Comparison of ENCODE assay signal across 15 cellular contexts in genomic region chr14:74599946-74600345, GRCh38. TPM values are rescaled to one million over a fixed set of nuclear protein-coding genes. Genes with fewer than 3 reads are reported as not detected.
DNase-seq lines count a peak whose midpoint lies in the region; FAIRE-seq and TF ChIP-seq lines count a peak whose summit lies in the region.
"Had no signal": no experiment of that assay in that cellular context is flagged by ENCODE, and none has a peak within 500 bp of the region (broad histone marks: within the 10 kb centered on the region; RNA-seq: fewer than 3 reads in every experiment).

No MANE protein-coding gene starts in this region.

- CTCF ChIA-PET in H1 (lab: Charles Lee; ENCODE audit: partially characterized antibody): interaction anchor here (0.5 to 20.0 kb wide), 6 partner anchors 10 to 1026 kb away, joined by 3 to 176 read pairs (median 4); partner anchors contain the start of genes LTBP2 and YLPM1

- no peak overlapping the region for H2BK20ac ChIP-seq in H1 (ENCODE audit: low read length)

- H3K9me3 ChIP-seq in H1 (ENCODE audit: insufficient read depth in 2 of 2, low read depth in 1 of 2, low read length in 1 of 2) (no peaks in the 10 kb centered on the region), mesenchymal stem cell (ENCODE audit: control insufficient read depth, low read length) (no peaks in the 10 kb centered on the region)
- H3K9me3 ChIP-seq: colonic mucosa had no signal

- no peak overlapping the region for H3K14ac ChIP-seq in H1 (ENCODE audit: insufficient read length)
- peak overlapping the region in 1 of 2 experiments; percentile 87 for H3K14ac ChIP-seq in mesenchymal stem cell (ENCODE audit: low read length in 2 of 2)

- no peak overlapping the region for H3K56ac ChIP-seq in H1 (replicated peaks; ENCODE audit: insufficient read length, low read depth, low read length)

- FAIRE-seq in H1 (lab: Jason Lieb, UNC): no peak
- FAIRE-seq: islet of Langerhans had no signal

- no peaks in the 10 kb centered on the region for H3K79me2 ChIP-seq in H1 (ENCODE audit: control insufficient read depth in 1 of 2, insufficient read depth in 2 of 2, low read length in 2 of 2)

- H3K4ac ChIP-seq in H1 (replicated peaks; ENCODE audit: insufficient read length, low read depth, low read length): no peak overlapping the region
- H3K4ac ChIP-seq in mesenchymal stem cell (ENCODE audit: low read depth in 1 of 2, low read length in 2 of 2): peak overlapping the region; percentile 52 to 65

- no peak overlapping the region for H3K18ac ChIP-seq in H1 (ENCODE audit: extremely low read depth, low read length)
- peak overlapping the region; percentile 50 to 90 for H3K18ac ChIP-seq in mesenchymal stem cell (ENCODE audit: low read depth in 1 of 2, low read length in 2 of 2)

- no peak overlapping the region for H2BK5ac ChIP-seq in H1 (ENCODE audit: low read depth, low read length)
- no peak overlapping the region for H2BK5ac ChIP-seq in mesenchymal stem cell (ENCODE audit: low read depth, low read length, poor library complexity, severe bottlenecking)

- H2AFZ ChIP-seq in H1 (ENCODE audit: low read length) (no peak overlapping the region), mesenchymal stem cell (ENCODE audit: low read depth, low read length) (peak overlapping the region; percentile 62)

- TF ChIP-seq POLR2A in H1 (IDR thresholded peaks at IDR 0.05; ENCODE audit: control extremely low read depth in 1 of 2, low read depth in 2 of 2, low read length in 2 of 2): no peak

- H4K8ac ChIP-seq in H1 (ENCODE audit: extremely low read depth, insufficient read depth, low read length) (peak overlapping the region; percentile 57; the same call in 1 of the 2 replicates), mesenchymal stem cell (ENCODE audit: low read length) (peak overlapping the region; percentile 86)

- H3K27ac ChIP-seq in H1 (ENCODE audit: low read depth, low read length) (no peak overlapping the region), mesenchymal stem cell (ENCODE audit: low read length, poor library complexity, severe bottlenecking) (no peak overlapping the region), skin epidermis (peak overlapping the region in 17 of 21 experiments; percentile 4 to 80 (median 47)), brain microvascular endothelial cell (no peak overlapping the region)
- H3K27ac ChIP-seq: colonic mucosa had no signal

- H2BK120ac ChIP-seq in H1 (replicated peaks; ENCODE audit: low read depth, low read length) (no peak overlapping the region), mesenchymal stem cell (ENCODE audit: low read depth, low read length) (peak overlapping the region; percentile 90)

- H3K79me1 ChIP-seq in H1 (ENCODE audit: low read depth, low read length) (no peaks in the 10 kb centered on the region), mesenchymal stem cell (replicated peaks; ENCODE audit: low read length, poor library complexity, severe bottlenecking) (peaks cover 15% of the 10 kb centered on the region)

- H4K91ac ChIP-seq in H1 (replicated peaks; ENCODE audit: insufficient read length, low read length) (no peak overlapping the region), mesenchymal stem cell (ENCODE audit: low read length) (peak overlapping the region; percentile 66)

- peak; percentile 77 for DNase-seq in LHCN-M2 (ENCODE audit: low read depth)
- no peak for DNase-seq in H1 (ENCODE audit: low read depth in 1 of 2, low spot score in 2 of 2)
- DNase-seq in mesenchymal stem cell: no peak
- DNase-seq in NCI-H1436 treated with DMSO at 0.1 percent for 48 hours (lab: John Stamatoyannopoulos, UW): no peak
- DNase-seq in brain microvascular endothelial cell: no peak
- DNase-seq in NCI-H1105 (lab: John Stamatoyannopoulos, UW): no peak
- DNase-seq in germinal center (ENCODE audit: low spot score): no peak
- DNase-seq: activated CD8-positive, alpha-beta memory T cell treated with anti-CD3 and anti-CD28 coated beads for 24 hours; activated effector memory CD4-positive, alpha-beta T cell treated with Interleukin-2 at 50 U/mL for 16 hours; colonic mucosa; NCI-H2107; NCI-H748 treated with DMSO at 0.1 percent for 48 hours; SW 1271 had no signal

- no peaks in the 10 kb centered on the region for H3K27me3 ChIP-seq in H1 (replicated peaks in 1 of 4; ENCODE audit: control insufficient read depth in 3 of 4, extremely low read depth in 1 of 4, insufficient read depth in 3 of 4, low read length in 3 of 4)
- H3K27me3 ChIP-seq in mesenchymal stem cell (ENCODE audit: control insufficient read depth in 1 of 2, insufficient read depth in 1 of 2, low read length in 2 of 2): no peaks in the 10 kb centered on the region
- H3K27me3 ChIP-seq in brain microvascular endothelial cell (replicated peaks): no peaks in the 10 kb centered on the region
- H3K27me3 ChIP-seq: colonic mucosa had no signal

- no peak for TF ChIP-seq EP300 in H1 (IDR thresholded peaks at IDR 0.05; ENCODE audit: borderline replicate concordance in 1 of 2, low read depth in 2 of 2, low read length in 2 of 2)

- H3K4me1 ChIP-seq in H1 (replicated peaks in 1 of 4; ENCODE audit: control insufficient read depth in 3 of 4, insufficient read depth in 4 of 4, low read length in 3 of 4) (no peaks in the 10 kb centered on the region; a peak in 1 of 7 replicates), mesenchymal stem cell (ENCODE audit: control insufficient read depth, insufficient read depth, low read depth, low read length) (peaks cover 17% of the 10 kb centered on the region)
- H3K4me1 ChIP-seq: colonic mucosa had no signal

- H2BK15ac ChIP-seq in H1 (ENCODE audit: low read length) (no peak overlapping the region), mesenchymal stem cell (ENCODE audit: low read depth, poor library complexity, severe bottlenecking) (peak overlapping the region; percentile 26)

- TF ChIP-seq CTCF in H1 (IDR thresholded peaks at IDR 0.05; ENCODE audit: control extremely low read depth in 1 of 3, insufficient read depth in 1 of 3, low read depth in 1 of 3, low read length in 3 of 3): no peak
- no peak for TF ChIP-seq CTCF in brain microvascular endothelial cell (IDR thresholded peaks at IDR 0.05; ENCODE audit: low read depth, low read length, missing control alignments)

- no peak overlapping the region for H2AK5ac ChIP-seq in H1 (ENCODE audit: low read depth, low read length)
- no peak overlapping the region for H2AK5ac ChIP-seq in mesenchymal stem cell (ENCODE audit: low read length, severe bottlenecking)

- no peak for TF ChIP-seq RAD21 in H1 (IDR thresholded peaks at IDR 0.05 in 1 of 2, conservative IDR thresholded peaks at IDR 0.05 in 1 of 2; ENCODE audit: low read depth in 2 of 2, low read length in 2 of 2)

- H3K36me3 ChIP-seq in H1 (ENCODE audit: control insufficient read depth in 2 of 4, insufficient read depth in 4 of 4, low read length in 3 of 4) (no peaks in the 10 kb centered on the region), mesenchymal stem cell (ENCODE audit: control insufficient read depth in 1 of 2, insufficient read depth in 2 of 2, low read depth in 1 of 2, low read length in 2 of 2) (peaks cover 43 to 75% of the 10 kb centered on the region in 2 experiments), brain microvascular endothelial cell (replicated peaks) (peaks cover 28% of the 10 kb centered on the region)
- H3K36me3 ChIP-seq: colonic mucosa had no signal

- peak overlapping the region; percentile 17; the same call in 1 of the 2 replicates for H2BK12ac ChIP-seq in H1 (ENCODE audit: low read depth, low read length)
- H2BK12ac ChIP-seq in mesenchymal stem cell (ENCODE audit: low read length in 2 of 2): peak overlapping the region; percentile 93 to 95

- no peak overlapping the region for H4K5ac ChIP-seq in H1 (ENCODE audit: insufficient read length, low read depth, low read length)

- no peaks in the 10 kb centered on the region for H4K20me1 ChIP-seq in H1 (replicated peaks in 1 of 2; ENCODE audit: control insufficient read depth in 1 of 2, insufficient read depth in 2 of 2, low read length in 2 of 2)

- H3K23me2 ChIP-seq in H1 (ENCODE audit: low read depth, low read length): no peaks in the 10 kb centered on the region

- H3K4me2 ChIP-seq in H1 (ENCODE audit: insufficient read depth in 1 of 2, low read depth in 2 of 2, low read length in 2 of 2) (no peak overlapping the region), mesenchymal stem cell (ENCODE audit: low read length, poor library complexity, severe bottlenecking) (no peak overlapping the region)

- H3K23ac ChIP-seq in H1 (ENCODE audit: insufficient read length): no peak overlapping the region
- H3K23ac ChIP-seq in mesenchymal stem cell (ENCODE audit: low read length in 2 of 2): no peak overlapping the region

- 95% methylated on average over 6 of the region's 8 CpGs; no CpG with 5 or more reads in 1 of the 2 experiments for WGBS in H1 (ENCODE audit: extremely low coverage in 1 of 2, insufficient coverage in 1 of 2, insufficient read length in 1 of 2, insufficient replicate concordance in 2 of 2, low coverage in 1 of 2, low lambda C conversion rate in 2 of 2, missing lambda C conversion rate in 1 of 2), 2 experiments
- 96% methylated on average over 8 of the region's 8 CpGs for WGBS in mesenchymal stem cell

- POLR2A ChIA-PET in H1 (lab: Charles Lee; ENCODE audit: partially characterized antibody): interaction anchor here (1.0 kb wide), 1 partner anchor 9 kb away, joined by 3 read pairs; no protein-coding TSS in a partner anchor

- no peak overlapping the region for H3K4me3 ChIP-seq in H1 (ENCODE audit: extremely low read depth in 1 of 4, insufficient read depth in 2 of 4, low read depth in 3 of 4, low read length in 4 of 4)
- no peak overlapping the region for H3K4me3 ChIP-seq in mesenchymal stem cell (ENCODE audit: insufficient read depth in 1 of 2, low read depth in 1 of 2, low read length in 2 of 2)
- no peak overlapping the region for H3K4me3 ChIP-seq in skin epidermis
- no peak overlapping the region for H3K4me3 ChIP-seq in brain microvascular endothelial cell (ENCODE audit: low read depth, low read length)
- H3K4me3 ChIP-seq: colonic mucosa had no signal

- H3K9ac ChIP-seq in H1 (replicated peaks in 1 of 4; ENCODE audit: extremely low read depth in 1 of 4, low read depth in 3 of 4, low read length in 3 of 4): no peak overlapping the region
- peak overlapping the region; percentile 54 for H3K9ac ChIP-seq in mesenchymal stem cell (ENCODE audit: low read length)

- in situ Hi-C loops in brain microvascular endothelial cell (cut with HindIII; ENCODE audit: low pct_ligation_motif_present, low sequenced_read_pairs): no loop called here

RNA-seq across cellular contexts. Expression of gene LTBP2, which starts 12.1 kb away (rescaled TPM):
- total RNA-seq in LHCN-M2 (2014; rRNA removed): 151 and 211 TPM in 2 replicates
- 104 TPM for polyA plus RNA-seq in LHCN-M2 (2012)
- 0.59 and 0.89 TPM in 2 replicates for total RNA-seq in H1 (2021; fragmentation: NEBNext Ultra II Directional; extraction: Animal tissue kit (Norgen Biotek cat#: 25700))
- polyA plus RNA-seq in H1 (2011; rRNA removed): 0.48 and 0.67 TPM in 2 replicates
- polyA plus RNA-seq in H1 (2011; cell fraction: cytosol; rRNA removed): 0.41 TPM
- polyA plus RNA-seq in H1 (2011; cell fraction: nucleus; rRNA removed): 1.7 TPM
- 0.46 to 0.62 TPM (median 0.55 TPM) in 4 replicates for polyA plus RNA-seq in H1 (2012, experiment 1 of 2)
- polyA plus RNA-seq in H1 (2012, experiment 2 of 2): 0.34 TPM
- 0.32 TPM for polyA plus RNA-seq in H1 (2013, experiment 1 of 2)
- 0.28 TPM for polyA plus RNA-seq in H1 (2013, experiment 2 of 2)
- polyA minus RNA-seq in H1 (2011; rRNA and poly(A)+ RNA removed): 0.51 and 0.66 TPM in 2 replicates
- polyA minus RNA-seq in H1 (2011; cell fraction: cytosol; rRNA and poly(A)+ RNA removed): 0.73 TPM
- polyA minus RNA-seq in H1 (2011; cell fraction: nucleus; rRNA and poly(A)+ RNA removed): 1.4 TPM
- 16.6 TPM for polyA plus RNA-seq in mesenchymal stem cell (2013, experiment 1 of 2)
- 16.0 TPM for polyA plus RNA-seq in mesenchymal stem cell (2013, experiment 2 of 2)

Comparison
In these comparisons a context has a peak if more than half of its experiments do, and no peak if none do; other contexts are left out.
1. H3K27ac ChIP-seq: peak in skin epidermis (17 of 21); none in H1 (single experiment), mesenchymal stem cell (single experiment) and brain microvascular endothelial cell (single experiment).
2. RNA of gene LTBP2, which starts 12.1 kb away (total RNA-seq): 151 to 211 TPM in LHCN-M2; 0.59 to 0.89 TPM in H1; every median in the first group is over 10 times any median in the second.